In genomic region chr6:148822819-148823218, GRCh38 we compare ENCODE assay signal across 25 cellular contexts.
A peak's percentile ranks its signal among the peaks of the same experiment; 100 is the strongest.
DNase-seq lines count a peak whose midpoint lies in the region; ATAC-seq and TF ChIP-seq lines count a peak whose summit lies in the region.
"Had no signal": no experiment of that assay in that cellular context is flagged by ENCODE, and none has a peak within 500 bp of the region (broad histone marks: within the 10 kb centered on the region; RNA-seq: fewer than 3 reads in every experiment).

No MANE protein-coding gene starts in this region.

- no peaks in the 10 kb centered on the region; the same call in 1 of the 2 replicates for H3K9me2 ChIP-seq in GM23338 (ENCODE audit: insufficient read depth)

- H2AFZ ChIP-seq in GM23338 (no peak overlapping the region), H9 (ENCODE audit: low read length) (no peak overlapping the region)

- CTCF ChIA-PET in WTC11 (lab: Charles Lee) = no interaction called here

- ATAC-seq in GM23338 (no peak), WTC11 (no peak), left lung (peak; percentile 70), upper lobe of right lung (no peak)
- ATAC-seq: GM12878 had no signal

- H3K23me2 ChIP-seq in H9 (ENCODE audit: insufficient read length, low read depth, low read length, poor library complexity, severe bottlenecking) = no peaks in the 10 kb centered on the region

- intact Hi-C loops in left lung (cut with DNase I) (no loop called here), upper lobe of right lung (cut with DNase I) (no loop called here)

- DNase-seq in GM23338 (ENCODE audit: low spot score) (no peak), H9 (no peak), WTC11 (ENCODE audit: low spot score) (no peak), left lung (no peak), upper lobe of right lung (no peak), hepatic stellate cell (ENCODE audit: low spot score) (no peak)
- DNase-seq in activated T-cell treated with anti-CD3 and anti-CD28 coated beads, Interleukin-2, amount 50 U/mL, for 1 hour = no peak
- DNase-seq: 8988T; ACHN; BE2C; C1 segment of cervical spinal cord; CD4-positive, alpha-beta memory T cell; CD4-positive, CD25-positive, alpha-beta regulatory T cell; CD8-positive, alpha-beta memory T cell; COR-L47; DMS 273 treated with DMSO at 0.1 percent for 48 hours; DMS153; DMS53; DMS79; DND-41; EL; GDM1 had no signal

- H4K8ac ChIP-seq in H9 (replicated peaks; ENCODE audit: insufficient read length, low read depth, low read length) = no peak overlapping the region

- H3K27me3 ChIP-seq in GM23338 (ENCODE audit: insufficient read depth) = no peaks in the 10 kb centered on the region
- H3K27me3 ChIP-seq in H9 (ENCODE audit: insufficient read depth, low read length) = no peaks in the 10 kb centered on the region
- no peaks in the 10 kb centered on the region for H3K27me3 ChIP-seq in left lung
- no peaks in the 10 kb centered on the region for H3K27me3 ChIP-seq in upper lobe of right lung
- H3K27me3 ChIP-seq: BE2C, BLaER1 had no signal

- no peak overlapping the region for H3K4ac ChIP-seq in H9 (ENCODE audit: low read depth, low read length)

- H3K23ac ChIP-seq in H9 (ENCODE audit: insufficient read length, low read depth, low read length) = no peak overlapping the region

- no peak overlapping the region for H2BK15ac ChIP-seq in H9 (ENCODE audit: low read depth, low read length)

- H3K4me1 ChIP-seq in GM23338 (ENCODE audit: insufficient read depth) (peaks cover 25% of the 10 kb centered on the region), H9 (ENCODE audit: insufficient read depth, low read length) (peaks cover 6% of the 10 kb centered on the region; the same call in 1 of the 2 replicates), left lung (no peaks in the 10 kb centered on the region), upper lobe of right lung (no peaks in the 10 kb centered on the region)
- H3K4me1 ChIP-seq: BE2C had no signal

- H3K56ac ChIP-seq in H9 (ENCODE audit: insufficient read length, low read depth, low read length) = no peak overlapping the region

- no peak overlapping the region for H2BK12ac ChIP-seq in H9 (ENCODE audit: insufficient read length, low read depth, low read length)

- no peak for TF ChIP-seq CTCF in GM23338 (conservative IDR thresholded peaks at IDR 0.05; ENCODE audit: low read depth in 2 of 2)
- TF ChIP-seq CTCF in H9 (conservative IDR thresholded peaks at IDR 0.05) = no peak
- no peak for TF ChIP-seq CTCF in WTC11 (IDR thresholded peaks at IDR 0.05)
- TF ChIP-seq CTCF in left lung (IDR thresholded peaks at IDR 0.05) = no peak
- no peak for TF ChIP-seq CTCF in upper lobe of right lung (IDR thresholded peaks at IDR 0.05)

- H3K14ac ChIP-seq in H9 (ENCODE audit: insufficient read depth, low read length) = no peak overlapping the region

- H3T11ph ChIP-seq in H9 (ENCODE audit: low read length) = no peak overlapping the region

- no peak overlapping the region for H3K4me3 Mint-ChIP-seq in GM23338
- no peak overlapping the region for H3K4me3 Mint-ChIP-seq in H9
- H3K4me3 Mint-ChIP-seq in WTC11 = no peak overlapping the region
- H3K4me3 Mint-ChIP-seq: CD14-positive monocyte; CD4-positive, alpha-beta memory T cell; CD4-positive, CD25-positive, alpha-beta regulatory T cell; CD8-positive, alpha-beta memory T cell had no signal

- peaks cover 3% of the 10 kb centered on the region; the same call in 2 of the 3 replicates for H3K9me3 Mint-ChIP-seq in GM23338
- peaks cover 0 to 2% of the 10 kb centered on the region in 2 experiments; a peak in 2 of 5 replicates for H3K9me3 Mint-ChIP-seq in H9
- peaks cover 13% of the 10 kb centered on the region for H3K9me3 Mint-ChIP-seq in WTC11

- H3K18ac ChIP-seq in H9 (ENCODE audit: insufficient read length, low read depth, low read length) = peak overlapping the region; percentile 36

- H3K79me2 ChIP-seq in GM23338 (replicated peaks; ENCODE audit: insufficient read depth) (peaks cover 83% of the 10 kb centered on the region), H9 (ENCODE audit: insufficient read depth, low read length) (peaks cover 21% of the 10 kb centered on the region; the same call in 1 of the 2 replicates)

- H3K4me1 Mint-ChIP-seq in GM23338 (peaks cover 55% of the 10 kb centered on the region), H9 (peaks cover 38 to 44% of the 10 kb centered on the region in 2 experiments), WTC11 (peaks cover 69% of the 10 kb centered on the region)
- H3K4me1 Mint-ChIP-seq: CD4-positive, CD25-positive, alpha-beta regulatory T cell had no signal

- H3K27ac Mint-ChIP-seq in GM23338 (peak overlapping the region; percentile 66), H9 (peak overlapping the region in 1 of 3 experiments; percentile 30; a peak in 1 of 7 replicates), WTC11 (0 out of 2 replicates have a peak overlapping the region, but pooled peaks have one; percentile 61)
- H3K27ac Mint-ChIP-seq: CD14-positive monocyte; CD4-positive, CD25-positive, alpha-beta regulatory T cell had no signal

- no peak overlapping the region for H2BK5ac ChIP-seq in H9 (ENCODE audit: insufficient read length, low read length)

- H3K27ac ChIP-seq in GM23338 (ENCODE audit: low read depth) (no peak overlapping the region), H9 (ENCODE audit: insufficient read length, low read depth, low read length) (no peak overlapping the region), left lung (no peak overlapping the region), upper lobe of right lung (no peak overlapping the region)
- H3K27ac ChIP-seq: BLaER1 had no signal

- H3K36me3 Mint-ChIP-seq in GM23338 (ENCODE audit: low read depth) (peaks cover 22% of the 10 kb centered on the region), H9 (ENCODE audit: insufficient read depth in 1 of 3, low read depth in 3 of 3) (peaks cover 5 to 15% (median 12%) of the 10 kb centered on the region in 3 experiments; a peak in 6 of 7 replicates), WTC11 (peaks cover 15% of the 10 kb centered on the region)
- H3K36me3 Mint-ChIP-seq: CD14-positive monocyte; CD4-positive, alpha-beta memory T cell had no signal

- no peak overlapping the region for H2BK120ac ChIP-seq in H9 (ENCODE audit: low read depth, low read length, poor library complexity, severe bottlenecking)

- H3K4me2 ChIP-seq in GM23338 (no peak overlapping the region), H9 (ENCODE audit: insufficient read depth, insufficient read length, low read length) (no peak overlapping the region)

- no peaks in the 10 kb centered on the region; the same call in 1 of the 2 replicates for H3F3A ChIP-seq in GM23338 (replicated peaks; ENCODE audit: low read depth)

- H4K20me1 ChIP-seq in GM23338 (replicated peaks; ENCODE audit: insufficient read depth) (no peaks in the 10 kb centered on the region), H9 (ENCODE audit: control insufficient read depth, insufficient read depth, insufficient read length) (no peaks in the 10 kb centered on the region)
- H4K20me1 ChIP-seq: BLaER1 had no signal

- POLR2A ChIA-PET in WTC11 (lab: Charles Lee) = no interaction called here

- H3K9ac ChIP-seq in H9 (ENCODE audit: extremely low read depth, insufficient read length, low read length) = no peak overlapping the region
- H3K9ac ChIP-seq: BLaER1 had no signal

- no peak overlapping the region for H3K4me3 ChIP-seq in GM23338
- H3K4me3 ChIP-seq in left lung = no peak overlapping the region
- H3K4me3 ChIP-seq in upper lobe of right lung = no peak overlapping the region
- H3K4me3 ChIP-seq: BLaER1, GM12878 had no signal

- H2AK5ac ChIP-seq in H9 (ENCODE audit: insufficient read length, low read length) = no peak overlapping the region

- H2BK20ac ChIP-seq in H9 (ENCODE audit: low read depth, low read length, poor library complexity, severe bottlenecking) = no peak overlapping the region

- H4K91ac ChIP-seq in H9 (ENCODE audit: insufficient read length, low read depth, low read length) = no peak overlapping the region

- H3K27me3 Mint-ChIP-seq in GM23338 (ENCODE audit: insufficient read depth, low read depth, poor library complexity) (peaks cover 9% of the 10 kb centered on the region), H9 (ENCODE audit: low read depth) (no peaks in the 10 kb centered on the region), WTC11 (ENCODE audit: low read depth) (no peaks in the 10 kb centered on the region)
- H3K27me3 Mint-ChIP-seq: CD4-positive, alpha-beta memory T cell; CD8-positive, alpha-beta memory T cell had no signal

- H3K36me3 ChIP-seq in GM23338 (ENCODE audit: insufficient read depth) (no peaks in the 10 kb centered on the region), left lung (no peaks in the 10 kb centered on the region), upper lobe of right lung (no peaks in the 10 kb centered on the region)
- H3K36me3 ChIP-seq: BE2C, BLaER1 had no signal

- H3K9me3 ChIP-seq in H9 (ENCODE audit: control insufficient read depth, low read depth, low read length) (no peaks in the 10 kb centered on the region), left lung (no peaks in the 10 kb centered on the region), upper lobe of right lung (no peaks in the 10 kb centered on the region)
- H3K9me3 ChIP-seq: BE2C, BLaER1 had no signal

- peaks cover 4% of the 10 kb centered on the region for H3K79me1 ChIP-seq in H9 (ENCODE audit: insufficient read depth, low read depth, low read length, poor library complexity, severe bottlenecking)

- no peak overlapping the region for H4K5ac ChIP-seq in H9 (ENCODE audit: insufficient read length, low read depth, low read length)

TF ChIP-seq in GM23338, 12 proteins besides CTCF, POLR2A, EP300 and RAD21 (continues in another document):
- TF ChIP-seq POLR2AphosphoS5 (IDR thresholded peaks at IDR 0.05; ENCODE audit: low read depth) = no peak
- no peak for TF ChIP-seq EZH2 (IDR thresholded peaks at IDR 0.05; ENCODE audit: low read depth, unreplicated experiment)

TF ChIP-seq in WTC11, 78 proteins besides CTCF, POLR2A, EP300 and RAD21 (continues in another document):
- no peak for TF ChIP-seq ZNF416 (CRISPR knock-in tag; IDR thresholded peaks at IDR 0.05)
- TF ChIP-seq, protein P1, sequence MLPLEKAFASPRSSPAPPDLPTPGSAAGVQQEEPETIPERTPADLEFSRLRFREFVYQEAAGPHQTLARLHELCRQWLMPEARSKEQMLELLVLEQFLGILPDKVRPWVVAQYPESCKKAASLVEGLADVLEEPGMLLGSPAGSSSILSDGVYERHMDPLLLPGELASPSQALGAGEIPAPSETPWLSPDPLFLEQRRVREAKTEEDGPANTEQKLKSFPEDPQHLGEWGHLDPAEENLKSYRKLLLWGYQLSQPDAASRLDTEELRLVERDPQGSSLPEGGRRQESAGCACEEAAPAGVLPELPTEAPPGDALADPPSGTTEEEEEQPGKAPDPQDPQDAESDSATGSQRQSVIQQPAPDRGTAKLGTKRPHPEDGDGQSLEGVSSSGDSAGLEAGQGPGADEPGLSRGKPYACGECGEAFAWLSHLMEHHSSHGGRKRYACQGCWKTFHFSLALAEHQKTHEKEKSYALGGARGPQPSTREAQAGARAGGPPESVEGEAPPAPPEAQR (CRISPR knock-in tag; IDR thresholded peaks at IDR 0.05) = no peak
- no peak for TF ChIP-seq NFE2L1 (CRISPR knock-in tag; IDR thresholded peaks at IDR 0.05)
